ENCODE assay signal across 1 cellular context in genomic region chr1:204711103-204711946, GRCh38.
TF ChIP-seq lines count a peak whose summit lies in the region.

No MANE protein-coding gene starts in this region.

TF ChIP-seq in K562, 482 proteins besides CTCF, POLR2A, EP300 and RAD21 (continued from another document and continues in another):
- TF ChIP-seq, protein P1, sequence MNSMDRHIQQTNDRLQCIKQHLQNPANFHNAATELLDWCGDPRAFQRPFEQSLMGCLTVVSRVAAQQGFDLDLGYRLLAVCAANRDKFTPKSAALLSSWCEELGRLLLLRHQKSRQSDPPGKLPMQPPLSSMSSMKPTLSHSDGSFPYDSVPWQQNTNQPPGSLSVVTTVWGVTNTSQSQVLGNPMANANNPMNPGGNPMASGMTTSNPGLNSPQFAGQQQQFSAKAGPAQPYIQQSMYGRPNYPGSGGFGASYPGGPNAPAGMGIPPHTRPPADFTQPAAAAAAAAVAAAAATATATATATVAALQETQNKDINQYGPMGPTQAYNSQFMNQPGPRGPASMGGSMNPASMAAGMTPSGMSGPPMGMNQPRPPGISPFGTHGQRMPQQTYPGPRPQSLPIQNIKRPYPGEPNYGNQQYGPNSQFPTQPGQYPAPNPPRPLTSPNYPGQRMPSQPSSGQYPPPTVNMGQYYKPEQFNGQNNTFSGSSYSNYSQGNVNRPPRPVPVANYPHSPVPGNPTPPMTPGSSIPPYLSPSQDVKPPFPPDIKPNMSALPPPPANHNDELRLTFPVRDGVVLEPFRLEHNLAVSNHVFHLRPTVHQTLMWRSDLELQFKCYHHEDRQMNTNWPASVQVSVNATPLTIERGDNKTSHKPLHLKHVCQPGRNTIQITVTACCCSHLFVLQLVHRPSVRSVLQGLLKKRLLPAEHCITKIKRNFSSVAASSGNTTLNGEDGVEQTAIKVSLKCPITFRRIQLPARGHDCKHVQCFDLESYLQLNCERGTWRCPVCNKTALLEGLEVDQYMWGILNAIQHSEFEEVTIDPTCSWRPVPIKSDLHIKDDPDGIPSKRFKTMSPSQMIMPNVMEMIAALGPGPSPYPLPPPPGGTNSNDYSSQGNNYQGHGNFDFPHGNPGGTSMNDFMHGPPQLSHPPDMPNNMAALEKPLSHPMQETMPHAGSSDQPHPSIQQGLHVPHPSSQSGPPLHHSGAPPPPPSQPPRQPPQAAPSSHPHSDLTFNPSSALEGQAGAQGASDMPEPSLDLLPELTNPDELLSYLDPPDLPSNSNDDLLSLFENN (IDR thresholded peaks at IDR 0.05; ENCODE audit: low read depth in 2 of 2, low read length in 2 of 2) = peak in 1 of 2 experiments; percentile 97; a peak in 2 of 4 replicates
- TF ChIP-seq ILK (tag; IDR thresholded peaks at IDR 0.05; ENCODE audit: borderline replicate concordance, low read depth) (no peak), KDM1A (IDR thresholded peaks at IDR 0.05) (peak; percentile 91 to 96), ZNF707 (CRISPR knock-in tag; conservative IDR thresholded peaks at IDR 0.05) (no peak), L3MBTL2 (IDR thresholded peaks at IDR 0.05) (peak; percentile 52), YBX1 (IDR thresholded peaks at IDR 0.05) (no peak), RBM25 (IDR thresholded peaks at IDR 0.05; ENCODE audit: low read depth, low read length, severe bottlenecking) (peak; percentile 98), ARNT (IDR thresholded peaks at IDR 0.05) (peak; percentile 75 to 98; a peak in 3 of 4 replicates), BRD9 (IDR thresholded peaks at IDR 0.05; ENCODE audit: low read depth, partially characterized antibody) (peak; percentile 99), ZBTB43 (CRISPR knock-in tag; IDR thresholded peaks at IDR 0.05) (0 out of 2 replicates have a peak, but pooled peaks have one; percentile 44), ZNF24 (IDR thresholded peaks at IDR 0.05) (peak; percentile 84), PYGO2 (tag; IDR thresholded peaks at IDR 0.05) (peak; percentile 79), RREB1 (CRISPR knock-in tag; IDR thresholded peaks at IDR 0.05) (0 out of 2 replicates have a peak, but pooled peaks have one; percentile 44), HINFP (tag; conservative IDR thresholded peaks at IDR 0.05; ENCODE audit: low read depth) (0 out of 2 replicates have a peak, but pooled peaks have one; percentile 15), ARHGAP35 (IDR thresholded peaks at IDR 0.05; ENCODE audit: partially characterized antibody) (peak; percentile 52), RBM39 (optimal IDR thresholded peaks at IDR 0.05; ENCODE audit: low read depth, low read length) (no peak), PHB (CRISPR knock-in tag; IDR thresholded peaks at IDR 0.05) (0 out of 2 replicates have a peak, but pooled peaks have one; percentile 63), TCFL5 (CRISPR knock-in tag; conservative IDR thresholded peaks at IDR 0.05) (0 out of 2 replicates have a peak, but pooled peaks have one; percentile 63), ZNF311 (CRISPR knock-in tag; IDR thresholded peaks at IDR 0.05) (peak; percentile 53; the same call in 1 of the 2 replicates), ZFP91 (CRISPR knock-in tag; IDR thresholded peaks at IDR 0.05) (no peak), HSF4 (CRISPR knock-in tag; IDR thresholded peaks at IDR 0.05; ENCODE audit: borderline replicate concordance) (peak; percentile 20; the same call in 1 of the 2 replicates), ZBTB26 (CRISPR knock-in tag; IDR thresholded peaks at IDR 0.05) (no peak; the same call in 1 of the 2 replicates), ZNF253 (CRISPR knock-in tag; conservative IDR thresholded peaks at IDR 0.05) (no peak), ZNF354B (CRISPR knock-in tag; IDR thresholded peaks at IDR 0.05) (no peak), ESRRA (IDR thresholded peaks at IDR 0.05; ENCODE audit: borderline replicate concordance, low read depth) (peak; percentile 69; the same call in 1 of the 2 replicates), ZNF280B (CRISPR knock-in tag; IDR thresholded peaks at IDR 0.05) (no peak), ZBTB12 (CRISPR knock-in tag; IDR thresholded peaks at IDR 0.05) (peak; percentile 57; the same call in 1 of the 2 replicates), NFXL1 (CRISPR knock-in tag; IDR thresholded peaks at IDR 0.05) (no peak), TAF7 (tag; IDR thresholded peaks at IDR 0.05) (no peak), HMG20A (CRISPR knock-in tag; conservative IDR thresholded peaks at IDR 0.05) (no peak), FOXK2 (conservative IDR thresholded peaks at IDR 0.05 in 1 of 2, IDR thresholded peaks at IDR 0.05 in 1 of 2; ENCODE audit: low read depth in 2 of 2) (peak; percentile 47 to 53; a peak in 2 of 4 replicates), CSDE1 (IDR thresholded peaks at IDR 0.05) (0 out of 4 replicates have a peak, but pooled peaks have one; percentile 8 to 58), ZNF224 (CRISPR knock-in tag; IDR thresholded peaks at IDR 0.05) (no peak), HDAC1 (IDR thresholded peaks at IDR 0.05) (peak; percentile 60 to 83; a peak in 2 of 4 replicates), ZNF583 (CRISPR knock-in tag; IDR thresholded peaks at IDR 0.05) (peak; percentile 78), BCOR (IDR thresholded peaks at IDR 0.05) (peak; percentile 99)
- TF ChIP-seq, protein P2, sequence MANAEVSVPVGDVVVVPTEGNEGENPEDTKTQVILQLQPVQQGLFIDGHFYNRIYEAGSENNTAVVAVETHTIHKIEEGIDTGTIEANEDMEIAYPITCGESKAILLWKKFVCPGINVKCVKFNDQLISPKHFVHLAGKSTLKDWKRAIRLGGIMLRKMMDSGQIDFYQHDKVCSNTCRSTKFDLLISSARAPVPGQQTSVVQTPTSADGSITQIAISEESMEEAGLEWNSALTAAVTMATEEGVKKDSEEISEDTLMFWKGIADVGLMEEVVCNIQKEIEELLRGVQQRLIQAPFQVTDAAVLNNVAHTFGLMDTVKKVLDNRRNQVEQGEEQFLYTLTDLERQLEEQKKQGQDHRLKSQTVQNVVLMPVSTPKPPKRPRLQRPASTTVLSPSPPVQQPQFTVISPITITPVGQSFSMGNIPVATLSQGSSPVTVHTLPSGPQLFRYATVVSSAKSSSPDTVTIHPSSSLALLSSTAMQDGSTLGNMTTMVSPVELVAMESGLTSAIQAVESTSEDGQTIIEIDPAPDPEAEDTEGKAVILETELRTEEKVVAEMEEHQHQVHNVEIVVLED (CRISPR knock-in tag; IDR thresholded peaks at IDR 0.05) = peak; percentile 56
- TF ChIP-seq, protein P3, sequence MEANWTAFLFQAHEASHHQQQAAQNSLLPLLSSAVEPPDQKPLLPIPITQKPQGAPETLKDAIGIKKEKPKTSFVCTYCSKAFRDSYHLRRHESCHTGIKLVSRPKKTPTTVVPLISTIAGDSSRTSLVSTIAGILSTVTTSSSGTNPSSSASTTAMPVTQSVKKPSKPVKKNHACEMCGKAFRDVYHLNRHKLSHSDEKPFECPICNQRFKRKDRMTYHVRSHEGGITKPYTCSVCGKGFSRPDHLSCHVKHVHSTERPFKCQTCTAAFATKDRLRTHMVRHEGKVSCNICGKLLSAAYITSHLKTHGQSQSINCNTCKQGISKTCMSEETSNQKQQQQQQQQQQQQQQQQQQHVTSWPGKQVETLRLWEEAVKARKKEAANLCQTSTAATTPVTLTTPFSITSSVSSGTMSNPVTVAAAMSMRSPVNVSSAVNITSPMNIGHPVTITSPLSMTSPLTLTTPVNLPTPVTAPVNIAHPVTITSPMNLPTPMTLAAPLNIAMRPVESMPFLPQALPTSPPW (CRISPR knock-in tag; IDR thresholded peaks at IDR 0.05) = peak; percentile 15; the same call in 1 of the 2 replicates
